ENCODE assay signal across 8 cellular contexts in genomic region chr20:16574656-16575355, GRCh38. TPM values are rescaled to one million over a fixed set of nuclear protein-coding genes. Genes with fewer than 3 reads are reported as not detected.
DNase-seq lines count a peak whose midpoint lies in the region; ATAC-seq and TF ChIP-seq lines count a peak whose summit lies in the region.

No MANE protein-coding gene starts in this region.

- H3K4me3 Mint-ChIP-seq in IgD-negative memory B cell, result peak overlapping the region; percentile 82 to 98 (median 94)
- H3K4me3 Mint-ChIP-seq in activated naive CD4-positive, alpha-beta T cell treated with anti-CD3 and anti-CD28 coated beads, Interleukin-2, amount 50 U/mL, for 24 hours, result peak overlapping the region; percentile 95

- H3K27me3 Mint-ChIP-seq in IgD-negative memory B cell, result no peaks in the 10 kb centered on the region
- H3K27me3 Mint-ChIP-seq in activated naive CD4-positive, alpha-beta T cell treated with anti-CD3 and anti-CD28 coated beads, Interleukin-2, amount 50 U/mL, for 24 hours, result peaks cover 1% of the 10 kb centered on the region

- peak; percentile 95 for DNase-seq in D341Med (ENCODE audit: low spot score)
- DNase-seq in SK-N-DZ (ENCODE audit: low spot score), result peak; percentile 71
- peak; percentile 78 to 96 (median 89) for DNase-seq in head of caudate nucleus
- DNase-seq in omental fat pad (ENCODE audit: low spot score), result no peak
- DNase-seq in superior temporal gyrus (ENCODE audit: extremely low spot score), result peak; percentile 88

- peak; percentile 48 for ATAC-seq in GM21390 (IDR thresholded peaks at IDR 0.05; ENCODE audit: unreplicated experiment)
- peak; percentile 37 for ATAC-seq in omental fat pad (ENCODE audit: low FRiP score)

- intact Hi-C loops in head of caudate nucleus (cut with DNase I), result loop anchor here (10.0 kb wide), 1 partner anchor 150 kb away; no protein-coding TSS in a partner anchor

- TF ChIP-seq CTCF in omental fat pad (IDR thresholded peaks at IDR 0.05), result no peak

- no peaks in the 10 kb centered on the region for H3K9me3 Mint-ChIP-seq in IgD-negative memory B cell
- no peaks in the 10 kb centered on the region for H3K9me3 Mint-ChIP-seq in activated naive CD4-positive, alpha-beta T cell treated with anti-CD3 and anti-CD28 coated beads, Interleukin-2, amount 50 U/mL, for 24 hours

- H3K4me1 Mint-ChIP-seq in IgD-negative memory B cell, result peaks cover 27 to 40% (median 33%) of the 10 kb centered on the region in 3 donors
- peaks cover 52% of the 10 kb centered on the region for H3K4me1 Mint-ChIP-seq in activated naive CD4-positive, alpha-beta T cell treated with anti-CD3 and anti-CD28 coated beads, Interleukin-2, amount 50 U/mL, for 24 hours

- no peaks in the 10 kb centered on the region for H3K36me3 Mint-ChIP-seq in IgD-negative memory B cell
- peaks cover 1% of the 10 kb centered on the region for H3K36me3 Mint-ChIP-seq in activated naive CD4-positive, alpha-beta T cell treated with anti-CD3 and anti-CD28 coated beads, Interleukin-2, amount 50 U/mL, for 24 hours

- peak overlapping the region; percentile 58 to 90 (median 74) for H3K27ac Mint-ChIP-seq in IgD-negative memory B cell
- H3K27ac Mint-ChIP-seq in activated naive CD4-positive, alpha-beta T cell treated with anti-CD3 and anti-CD28 coated beads, Interleukin-2, amount 50 U/mL, for 24 hours, result peak overlapping the region; percentile 90

RNA-seq across cellular contexts. Expression of gene KIF16B, which starts 1.6 kb away (rescaled TPM):
- polyA plus RNA-seq in IgD-negative memory B cell, result 7.3 TPM
- 4.7 and 7.1 TPM in 2 replicates for polyA plus RNA-seq in SK-N-DZ (2014; cell fraction: cytosol; rRNA removed)
- 6.0 and 6.6 TPM in 2 replicates for polyA plus RNA-seq in SK-N-DZ (2014; cell fraction: nucleus; rRNA removed)
- 10 to 100 TPM; 15.7 to 29.0 (median 19.3) TPM for total RNA-seq in omental fat pad
